In the genomic region with DNA sequence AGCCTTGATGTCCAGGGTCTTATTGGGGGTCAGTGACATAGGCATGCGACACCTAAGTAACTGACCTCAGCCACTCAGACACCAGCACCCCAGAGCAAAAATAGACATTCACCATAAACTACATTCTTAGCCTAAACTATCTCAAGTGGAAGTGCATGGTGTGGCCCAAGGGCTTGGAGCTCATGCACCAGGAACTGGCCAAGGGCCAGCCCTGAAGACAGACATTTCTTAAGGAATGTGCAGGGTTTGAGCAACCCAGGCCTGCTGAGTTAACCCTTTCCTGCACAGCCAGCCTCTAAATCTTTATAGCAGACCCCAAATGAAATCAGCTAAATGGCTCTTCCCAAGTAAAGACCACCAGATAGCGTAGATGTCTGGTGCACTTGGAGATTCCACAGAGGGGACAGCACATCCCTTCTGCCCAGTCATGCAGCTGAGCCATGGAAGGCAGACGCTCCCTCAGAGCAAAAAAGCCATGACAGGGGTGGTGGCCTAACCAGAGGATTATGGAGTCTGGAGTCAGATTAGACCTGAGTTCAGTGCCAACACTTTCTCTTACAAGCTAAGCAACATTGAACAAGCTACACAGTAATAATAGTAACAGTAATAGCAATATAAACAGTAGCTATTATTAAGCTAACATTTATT, we compare ENCODE assay signal across 13 cellular contexts.
DNase-seq lines count a peak whose midpoint lies in the region; ATAC-seq and TF ChIP-seq lines count a peak whose summit lies in the region.
"Had no signal": no experiment of that assay in that cellular context is flagged by ENCODE, and none has a peak within 500 bp of the region (broad histone marks: within the 10 kb centered on the region; RNA-seq: fewer than 3 reads in every experiment).

No MANE protein-coding gene starts in this region.

- peak; percentile 70 to 82 (median 72) for DNase-seq in right cardiac atrium
- DNase-seq in right atrium auricular region (ENCODE audit: low spot score), result no peak
- peak; percentile 61 for DNase-seq in WERI-Rb-1
- DNase-seq in foreskin keratinocyte, result peak; percentile 42 to 62
- DNase-seq in activated T-helper 2 cell treated with anti-CD3 and anti-CD28 coated beads, Interferon-gamma antibody, Interleukin-2, Interleukin-4, amounts not matched to agents 10 μg/mL and 5 μg/mL and 100 μg/mL, durations not matched to agents 14 hours and 24 hours and 36 hours (ENCODE audit: low spot score), result no peak
- DNase-seq in NCI-H1930 (lab: John Stamatoyannopoulos, UW), result no peak
- DNase-seq: activated CD8-positive, alpha-beta memory T cell treated with anti-CD3 and anti-CD28 coated beads, Interleukin-2, amount 50 U/mL, for 4 hours; KBM-7; mucosa of descending colon; NCI-H2081; retina had no signal

- H3K27ac ChIP-seq in right cardiac atrium (ENCODE audit: low read length), result no peak overlapping the region
- H3K27ac ChIP-seq in right atrium auricular region, result no peak overlapping the region
- no peak overlapping the region; the same call in 1 of the 2 replicates for H3K27ac ChIP-seq in WERI-Rb-1
- no peak overlapping the region for H3K27ac ChIP-seq in foreskin keratinocyte

- H3K4me1 ChIP-seq in right cardiac atrium (ENCODE audit: control insufficient read depth, insufficient read depth, low read length) (no peaks in the 10 kb centered on the region), right atrium auricular region (peaks cover 0 to 6% of the 10 kb centered on the region in 2 donors), foreskin keratinocyte (peaks cover 25% of the 10 kb centered on the region)

- WGBS in right cardiac atrium, result 84% methylated on average over 3 of the region's 3 CpGs

- ATAC-seq in right cardiac atrium, result peak; percentile 54 to 61
- ATAC-seq in foreskin keratinocyte, result peak; percentile 63
- ATAC-seq in HG02588 (IDR thresholded peaks at IDR 0.05; ENCODE audit: unreplicated experiment), result no peak
- ATAC-seq in HG03520 (IDR thresholded peaks at IDR 0.05; ENCODE audit: unreplicated experiment), result no peak
- ATAC-seq: mucosa of descending colon had no signal

- H3K27ac Mint-ChIP-seq in activated T-helper 2 cell treated with anti-CD3 and anti-CD28 coated beads, Interferon-gamma antibody, Interleukin-2, Interleukin-4, amounts not matched to agents 10 μg/mL and 5 μg/mL and 100 μg/mL, durations not matched to agents 14 hours and 24 hours and 36 hours, result no peak overlapping the region

- no peaks in the 10 kb centered on the region for H3K36me3 Mint-ChIP-seq in activated T-helper 2 cell treated with anti-CD3 and anti-CD28 coated beads, Interferon-gamma antibody, Interleukin-2, Interleukin-4, amounts not matched to agents 10 μg/mL and 5 μg/mL and 100 μg/mL, durations not matched to agents 14 hours and 24 hours and 36 hours (ENCODE audit: low read depth)

- H3K27me3 ChIP-seq in right cardiac atrium (ENCODE audit: control insufficient read depth, insufficient read depth) (no peaks in the 10 kb centered on the region), right atrium auricular region (no peaks in the 10 kb centered on the region), WERI-Rb-1 (ENCODE audit: insufficient read depth, low read depth, severe bottlenecking) (no peaks in the 10 kb centered on the region), foreskin keratinocyte (no peaks in the 10 kb centered on the region)

- H3K4me3 Mint-ChIP-seq in activated T-helper 2 cell treated with anti-CD3 and anti-CD28 coated beads, Interferon-gamma antibody, Interleukin-2, Interleukin-4, amounts not matched to agents 10 μg/mL and 5 μg/mL and 100 μg/mL, durations not matched to agents 14 hours and 24 hours and 36 hours (ENCODE audit: low read depth), result no peak overlapping the region

- H3K9me3 ChIP-seq in right cardiac atrium (ENCODE audit: control insufficient read depth, low read length) (no peaks in the 10 kb centered on the region), right atrium auricular region (no peaks in the 10 kb centered on the region), WERI-Rb-1 (ENCODE audit: severe bottlenecking) (no peaks in the 10 kb centered on the region)
- H3K9me3 ChIP-seq: mucosa of descending colon had no signal

- H3K4me3 ChIP-seq in right cardiac atrium (ENCODE audit: low read length) (no peak overlapping the region), right atrium auricular region (no peak overlapping the region), WERI-Rb-1 (ENCODE audit: low read depth, low read length) (no peak overlapping the region)
- H3K4me3 ChIP-seq: mucosa of descending colon had no signal

- H3K27me3 Mint-ChIP-seq in activated T-helper 2 cell treated with anti-CD3 and anti-CD28 coated beads, Interferon-gamma antibody, Interleukin-2, Interleukin-4, amounts not matched to agents 10 μg/mL and 5 μg/mL and 100 μg/mL, durations not matched to agents 14 hours and 24 hours and 36 hours (ENCODE audit: low read depth), result peaks cover 8% of the 10 kb centered on the region

- H3K36me3 ChIP-seq in right atrium auricular region (no peaks in the 10 kb centered on the region), WERI-Rb-1 (peaks cover 28% of the 10 kb centered on the region)

- H3K9me3 Mint-ChIP-seq in activated T-helper 2 cell treated with anti-CD3 and anti-CD28 coated beads, Interferon-gamma antibody, Interleukin-2, Interleukin-4, amounts not matched to agents 10 μg/mL and 5 μg/mL and 100 μg/mL, durations not matched to agents 14 hours and 24 hours and 36 hours, result no peaks in the 10 kb centered on the region

- intact Hi-C loops in right cardiac atrium (cut with DNase I), result no loop called here
- intact Hi-C loops in activated T-helper 2 cell treated with anti-CD3 and anti-CD28 coated beads, Interferon-gamma antibody, Interleukin-2, Interleukin-4, amounts not matched to agents 10 μg/mL and 5 μg/mL and 100 μg/mL, durations not matched to agents 14 hours and 24 hours and 36 hours (cut with micrococcal nuclease), result no loop called here

- TF ChIP-seq CTCF in right atrium auricular region (IDR thresholded peaks at IDR 0.05) (no peak), WERI-Rb-1 (IDR thresholded peaks at IDR 0.05; ENCODE audit: low read depth, low read length) (no peak), foreskin keratinocyte (conservative IDR thresholded peaks at IDR 0.05) (no peak)

- H3K4me1 Mint-ChIP-seq in activated T-helper 2 cell treated with anti-CD3 and anti-CD28 coated beads, Interferon-gamma antibody, Interleukin-2, Interleukin-4, amounts not matched to agents 10 μg/mL and 5 μg/mL and 100 μg/mL, durations not matched to agents 14 hours and 24 hours and 36 hours (ENCODE audit: low read depth), result no peaks in the 10 kb centered on the region

Comparison
In these comparisons a context has a peak if more than half of its experiments do, and no peak if none do; other contexts are left out.
1. DNase-seq: peak in right cardiac atrium (3 of 3), WERI-Rb-1 (single experiment) and foreskin keratinocyte (2 of 2); none in right atrium auricular region (single experiment), activated T-helper 2 cell treated with anti-CD3 and anti-CD28 coated beads, Interferon-gamma antibody, Interleukin-2, Interleukin-4, amounts not matched to agents 10 μg/mL and 5 μg/mL and 100 μg/mL, durations not matched to agents 14 hours and 24 hours and 36 hours (single experiment) and NCI-H1930 (0 of 2).
2. ATAC-seq: peak in right cardiac atrium (2 of 2) and foreskin keratinocyte (single experiment); none in HG02588 (single experiment) and HG03520 (single experiment).